9 cellular contexts compared by ENCODE assay signal in genomic region chr2:85852979-85853498, GRCh38. TPM values are rescaled to one million over a fixed set of nuclear protein-coding genes. Genes with fewer than 3 reads are reported as not detected.
A peak's percentile ranks its signal among the peaks of the same experiment; 100 is the strongest.
DNase-seq lines count a peak whose midpoint lies in the region; ATAC-seq and TF ChIP-seq lines count a peak whose summit lies in the region.
"Had no signal": no experiment of that assay in that cellular context is flagged by ENCODE, and none has a peak within 500 bp of the region (broad histone marks: within the 10 kb centered on the region; RNA-seq: fewer than 3 reads in every experiment).

No MANE protein-coding gene starts in this region.

- H3K79me2 ChIP-seq in osteoblast (ENCODE audit: insufficient read depth, low read length) = no peaks in the 10 kb centered on the region

- H3K4me1 ChIP-seq in osteoblast (ENCODE audit: insufficient read depth, low read length) = no peaks in the 10 kb centered on the region

- no peak overlapping the region for H3K27ac ChIP-seq in osteoblast (ENCODE audit: low read depth, low read length)

- no peaks in the 10 kb centered on the region for H3K27me3 ChIP-seq in osteoblast (ENCODE audit: insufficient read depth, low read length)

- CTCF ChIA-PET in activated CD8-positive, alpha-beta memory T cell treated with anti-CD3 and anti-CD28 coated beads, Interleukin-2, amount 10 ng/mL, durations not matched to agents 7 days and 5 days (lab: Charles Lee) = interaction anchor here (0.9 to 10.3 kb wide), 11 partner anchors 8 to 226 kb away, joined by 3 to 99 read pairs (median 7); partner anchors contain the start of gene ST3GAL5

- H3K27ac Mint-ChIP-seq in activated CD8-positive, alpha-beta memory T cell treated with anti-CD3 and anti-CD28 coated beads, Interleukin-2, amount 10 ng/mL, durations not matched to agents 7 days and 5 days = peak overlapping the region; percentile 99

- H3K9me3 ChIP-seq in osteoblast (ENCODE audit: low read depth, low read length) = no peaks in the 10 kb centered on the region

- peaks cover 8% of the 10 kb centered on the region for H3K36me3 ChIP-seq in osteoblast (ENCODE audit: insufficient read depth, low read length)

- intact Hi-C loops in left cardiac atrium (cut with DNase I) = no loop called here

- ATAC-seq in GM19397 (IDR thresholded peaks at IDR 0.05; ENCODE audit: unreplicated experiment) (peak; percentile 80), HG03378 (IDR thresholded peaks at IDR 0.05; ENCODE audit: unreplicated experiment) (peak; percentile 62), left cardiac atrium (peak; percentile 69 to 71)
- peak; percentile 85 for ATAC-seq in activated CD8-positive, alpha-beta memory T cell treated with anti-CD3 and anti-CD28 coated beads, Interleukin-2, amount 10 ng/mL, durations not matched to agents 7 days and 5 days

- H2AFZ ChIP-seq in osteoblast (ENCODE audit: low read length) = no peak overlapping the region

- H3K4me3 Mint-ChIP-seq in activated CD8-positive, alpha-beta memory T cell treated with anti-CD3 and anti-CD28 coated beads, Interleukin-2, amount 10 ng/mL, durations not matched to agents 7 days and 5 days = peak overlapping the region; percentile 82
- H3K4me3 Mint-ChIP-seq: nephron had no signal

- H3K4me3 ChIP-seq in osteoblast (ENCODE audit: insufficient read depth, low read length) = no peak overlapping the region

- no peaks in the 10 kb centered on the region for H4K20me1 ChIP-seq in osteoblast (ENCODE audit: insufficient read depth, low read length)

- H3K9me3 Mint-ChIP-seq in activated CD8-positive, alpha-beta memory T cell treated with anti-CD3 and anti-CD28 coated beads, Interleukin-2, amount 10 ng/mL, durations not matched to agents 7 days and 5 days (ENCODE audit: low read depth) = no peaks in the 10 kb centered on the region
- H3K9me3 Mint-ChIP-seq: nephron had no signal

- DNase-seq in activated CD8-positive, alpha-beta memory T cell treated with anti-CD3 and anti-CD28 coated beads, Interleukin-2, amount 10 ng/mL, durations not matched to agents 7 days and 5 days = peak; percentile 89
- DNase-seq in left cardiac atrium = no peak
- peak; percentile 48 for DNase-seq in stimulated activated CD8-positive, alpha-beta memory T cell treated with anti-CD3 and anti-CD28 coated beads, Interleukin-4, amount 100 ng/mL, for 24 hours (ENCODE audit: low read depth)
- no peak for DNase-seq in DMS 273 treated with DMSO at 0.1 percent for 48 hours (lab: John Stamatoyannopoulos, UW)
- no peak for DNase-seq in osteoblast (ENCODE audit: insufficient read length, low spot score, missing footprints)
- no peak for DNase-seq in NCI-H510A (lab: John Stamatoyannopoulos, UW)

- H3K4me2 ChIP-seq in osteoblast (ENCODE audit: insufficient read depth, low read length) = no peak overlapping the region

- peaks cover 76% of the 10 kb centered on the region for H3K4me1 Mint-ChIP-seq in activated CD8-positive, alpha-beta memory T cell treated with anti-CD3 and anti-CD28 coated beads, Interleukin-2, amount 10 ng/mL, durations not matched to agents 7 days and 5 days
- H3K4me1 Mint-ChIP-seq: nephron had no signal

- no peak for TF ChIP-seq CTCF in osteoblast (IDR thresholded peaks at IDR 0.05; ENCODE audit: extremely low read depth, low read depth, low read length)

- H3K36me3 Mint-ChIP-seq in activated CD8-positive, alpha-beta memory T cell treated with anti-CD3 and anti-CD28 coated beads, Interleukin-2, amount 10 ng/mL, durations not matched to agents 7 days and 5 days = peaks cover 75% of the 10 kb centered on the region

- H3K27me3 Mint-ChIP-seq in activated CD8-positive, alpha-beta memory T cell treated with anti-CD3 and anti-CD28 coated beads, Interleukin-2, amount 10 ng/mL, durations not matched to agents 7 days and 5 days = no peaks in the 10 kb centered on the region

RNA-seq across cellular contexts. Expression of gene ST3GAL5, which starts 35.8 kb away (rescaled TPM):
- 10 to 100 TPM; 73.9 to 74.0 TPM for total RNA-seq in activated CD8-positive, alpha-beta memory T cell treated with anti-CD3 and anti-CD28 coated beads, Interleukin-2, amount 10 ng/mL, durations not matched to agents 7 days and 5 days
- total RNA-seq in left cardiac atrium (10 to 100 TPM; 10.6 to 12.5 TPM), osteoblast (17.4 and 17.7 TPM in 2 replicates)

Comparison
In these comparisons a context has a peak if more than half of its experiments do, and no peak if none do; other contexts are left out.
1. DNase-seq: peak in activated CD8-positive, alpha-beta memory T cell treated with anti-CD3 and anti-CD28 coated beads, Interleukin-2, amount 10 ng/mL, durations not matched to agents 7 days and 5 days (single experiment) and stimulated activated CD8-positive, alpha-beta memory T cell treated with anti-CD3 and anti-CD28 coated beads, Interleukin-4, amount 100 ng/mL, for 24 hours (single experiment); none in left cardiac atrium (single experiment), DMS 273 treated with DMSO at 0.1 percent for 48 hours (single experiment), osteoblast (single experiment) and NCI-H510A (single experiment).
2. Peak in every context shown above with its lines, with median percentiles within 50 percentile points of each other: ATAC-seq.